In genomic region chr16:87904963-87905362, GRCh38 we compare ENCODE assay signal across 5 cellular contexts. TPM values are rescaled to one million over a fixed set of nuclear protein-coding genes. Genes with fewer than 3 reads are reported as not detected.
"Had no signal": no experiment of that assay in that cellular context is flagged by ENCODE, and none has a peak within 500 bp of the region (broad histone marks: within the 10 kb centered on the region; RNA-seq: fewer than 3 reads in every experiment).

No MANE protein-coding gene starts in this region.

RNA-seq across cellular contexts. Expression of gene CA5A, which starts 31.4 kb away (rescaled TPM):
- total RNA-seq: GM23248, H4, H7, HT-29 had no signal
- polyA plus RNA-seq: GM23248, IgD-negative memory B cell had no signal
